18 cellular contexts compared by ENCODE assay signal in the genomic region with DNA sequence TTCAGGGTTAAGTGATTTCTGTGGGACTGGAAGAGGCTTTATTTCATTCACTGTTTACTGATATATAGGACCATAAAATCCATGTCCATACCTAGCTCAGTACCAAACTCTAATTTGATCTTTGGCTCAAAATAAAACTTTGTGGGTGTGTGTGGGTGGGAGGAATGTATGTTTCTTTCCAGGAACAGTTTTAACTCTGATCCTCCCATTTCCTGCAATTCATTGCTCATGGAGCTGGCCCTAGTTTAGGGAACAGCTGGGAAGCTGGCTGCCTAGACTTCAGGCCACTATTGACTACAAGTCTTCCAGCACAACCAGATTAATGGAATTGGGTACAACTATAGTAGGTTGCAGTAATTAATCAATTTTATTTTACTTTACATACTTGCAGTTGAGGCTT.
"Had no signal": no experiment of that assay in that cellular context is flagged by ENCODE, and none has a peak within 500 bp of the region (broad histone marks: within the 10 kb centered on the region; RNA-seq: fewer than 3 reads in every experiment).

No MANE protein-coding gene starts in this region.

- H3K36me3 ChIP-seq: colonic mucosa, esophagus squamous epithelium, neutrophil, stomach, thoracic aorta, transverse colon had no signal

- DNase-seq: colonic mucosa; dermis blood vessel endothelial cell; esophagus squamous epithelium; foreskin melanocyte; kidney; left cardiac atrium; mammary epithelial cell; naive thymus-derived CD4-positive, alpha-beta T cell; psoas muscle; retina; stimulated activated CD4-positive, alpha-beta T cell treated with anti-CD3 and anti-CD28 coated beads, Interleukin-2, amount 100 ng/mL, for 24 hours; stimulated activated naive CD4-positive, alpha-beta T cell; stomach; substantia nigra; transverse colon had no signal

- H3K27ac ChIP-seq: colonic mucosa, esophagus squamous epithelium, neutrophil, psoas muscle, stomach, thoracic aorta, transverse colon had no signal

- H3K9me3 ChIP-seq: colonic mucosa, neutrophil, psoas muscle, thoracic aorta had no signal

- H3K27me3 ChIP-seq: colonic mucosa, esophagus squamous epithelium, neutrophil, stomach, transverse colon had no signal

- H3K4me1 ChIP-seq: colonic mucosa, esophagus squamous epithelium, psoas muscle, stomach, transverse colon had no signal

- H3K27ac Mint-ChIP-seq: naive thymus-derived CD4-positive, alpha-beta T cell had no signal

- H3K4me3 ChIP-seq: colonic mucosa, esophagus squamous epithelium, psoas muscle, stomach, thoracic aorta, transverse colon had no signal

- H3K27me3 Mint-ChIP-seq: naive thymus-derived CD4-positive, alpha-beta T cell had no signal

- ATAC-seq: naive thymus-derived CD4-positive, alpha-beta T cell; psoas muscle; sciatic nerve had no signal

- H3K4me3 Mint-ChIP-seq: naive thymus-derived CD4-positive, alpha-beta T cell had no signal
